In genomic region chr6:36302227-36302976, GRCh38 we compare ENCODE assay signal across 8 cellular contexts. TPM values are rescaled to one million over a fixed set of nuclear protein-coding genes. Genes with fewer than 3 reads are reported as not detected.
DNase-seq lines count a peak whose midpoint lies in the region; ATAC-seq, FAIRE-seq and TF ChIP-seq lines count a peak whose summit lies in the region.

No MANE protein-coding gene starts in this region.

- no peak overlapping the region for H3K4me3 ChIP-seq in K562

- H3K9ac ChIP-seq in K562 (ENCODE audit: insufficient read depth in 1 of 2, low read depth in 2 of 2, low read length in 2 of 2): no peak overlapping the region

- ATAC-seq in HG02759 (IDR thresholded peaks at IDR 0.05; ENCODE audit: unreplicated experiment) (peak; percentile 75), K562 (peak; percentile 98), GM18502 (IDR thresholded peaks at IDR 0.05; ENCODE audit: poor library complexity, unreplicated experiment) (no peak)

- FAIRE-seq in TTC549 (lab: Jason Lieb, UNC): peak; percentile 15
- FAIRE-seq in K562 (lab: Jason Lieb, UNC): peak; percentile 99

- peak; percentile 24; the same call in 1 of the 2 replicates for TF ChIP-seq EP300 in K562 (IDR thresholded peaks at IDR 0.05; ENCODE audit: low read length)

- peak; percentile 83 for DNase-seq in G401 (ENCODE audit: low spot score)
- peak; percentile 79 for DNase-seq in NCI-H2171 (lab: John Stamatoyannopoulos, UW)
- peak; percentile 85 to 97 (median 88) for DNase-seq in K562 (ENCODE audit: extremely low read depth in 1 of 4, low spot score in 3 of 4)
- DNase-seq in iPS DF 4.7 (ENCODE audit: extremely low read depth, low spot score): peak; percentile 97
- DNase-seq in stimulated activated CD4-positive, alpha-beta T cell treated with anti-CD3 and anti-CD28 coated beads, Interleukin-12 subunit alpha, Interleukin-12 subunit beta, amount 100 ng/mL, for 24 hours (ENCODE audit: low read depth in 2 of 2): peak; percentile 85 to 97

- WGBS in K562 (ENCODE audit: insufficient coverage, low coverage, missing lambda C conversion rate): 26% methylated on average over 13 of the region's 13 CpGs

- TF ChIP-seq CTCF in K562 (IDR thresholded peaks at IDR 0.05 in 2 of 3, conservative IDR thresholded peaks at IDR 0.05 in 1 of 3; ENCODE audit: insufficient read depth in 2 of 3, low read depth in 1 of 3, low read length in 3 of 3): peak; percentile 99

- no peak overlapping the region for H3K27ac ChIP-seq in K562 (ENCODE audit: extremely low read depth, low read depth, low read length)

- no peaks in the 10 kb centered on the region for H3K9me1 ChIP-seq in K562 (ENCODE audit: control insufficient read depth, insufficient read depth, low read length)

- peaks cover 6% of the 10 kb centered on the region; the same call in 1 of the 2 replicates for H4K20me1 ChIP-seq in K562 (replicated peaks; ENCODE audit: control insufficient read depth, insufficient read depth, low read length)

- no TSS peak for BruUV-seq in K562 (replicated peaks; lab: Mats Ljungman, UMichigan)

- H3K27me3 ChIP-seq in K562 (ENCODE audit: control insufficient read depth in 2 of 2, insufficient read depth in 2 of 2, low read length in 2 of 2): peaks cover 35 to 57% of the 10 kb centered on the region in 2 experiments

- H3K4me2 ChIP-seq in K562 (ENCODE audit: insufficient read depth, low read length): no peak overlapping the region

- no peak for TF ChIP-seq POLR2A in K562 (conservative IDR thresholded peaks at IDR 0.05)

- CTCF ChIA-PET in K562 (lab: Yijun Ruan, JAX; ENCODE audit: low intra/inter-chr PET ratio): interaction anchor here (0.7 to 3.0 kb wide), 6 partner anchors 32 to 378 kb away, joined by 3 to 45 read pairs (median 3); no protein-coding TSS in a partner anchor

- TF ChIP-seq RAD21 in K562 (CRISPR knock-in tag; conservative IDR thresholded peaks at IDR 0.05 in 1 of 2, IDR thresholded peaks at IDR 0.05 in 1 of 2): peak; percentile 84 to 92

- no peak overlapping the region for H2AFZ ChIP-seq in K562 (ENCODE audit: low read depth, low read length)

- H3K36me3 ChIP-seq in K562 (ENCODE audit: control insufficient read depth, insufficient read depth, low read length): no peaks in the 10 kb centered on the region

- H3K4me1 ChIP-seq in K562 (replicated peaks in 1 of 2; ENCODE audit: control insufficient read depth in 2 of 2, insufficient read depth in 2 of 2, low read length in 2 of 2): no peaks in the 10 kb centered on the region

- no peaks in the 10 kb centered on the region for H3K79me2 ChIP-seq in K562 (ENCODE audit: control insufficient read depth, insufficient read depth, low read length)

- in situ Hi-C loops in G401 (cut with HindIII; ENCODE audit: low sequenced_read_pairs): no loop called here
- in situ Hi-C loops in K562 (cut with MboI): no loop called here

- no peaks in the 10 kb centered on the region for H3K9me3 ChIP-seq in K562 (replicated peaks; ENCODE audit: control insufficient read depth, insufficient read depth, low read depth, low read length)

- POLR2A ChIA-PET in K562 (lab: Yijun Ruan, JAX): interaction anchor here (0.9 to 1.0 kb wide), 3 partner anchors 15 to 31 kb away, joined by 3 to 5 read pairs (median 5); no protein-coding TSS in a partner anchor

- intact Hi-C loops in K562 (cut with micrococcal nuclease): loop anchor here (1.0 to 2.0 kb wide), 3 partner anchors 16 to 275 kb away; partner anchors contain the start of gene MAPK14

TF ChIP-seq in K562, 482 proteins besides CTCF, POLR2A, EP300 and RAD21 (continues in another document):
- TF ChIP-seq TAF15 (IDR thresholded peaks at IDR 0.05; ENCODE audit: low read depth, low read length) (no peak), SMARCA4 (IDR thresholded peaks at IDR 0.05) (no peak), NR2C2 (CRISPR knock-in tag; IDR thresholded peaks at IDR 0.05) (no peak), NR2C2 (tag; IDR thresholded peaks at IDR 0.05) (no peak), EP400 (IDR thresholded peaks at IDR 0.05) (no peak), ZNF551 (CRISPR knock-in tag; IDR thresholded peaks at IDR 0.05) (no peak), FOXA1 (IDR thresholded peaks at IDR 0.05; ENCODE audit: borderline replicate concordance) (no peak), E2F1 (CRISPR knock-in tag; IDR thresholded peaks at IDR 0.05) (no peak), ZNF785 (CRISPR knock-in tag; IDR thresholded peaks at IDR 0.05) (no peak), CREB1 (IDR thresholded peaks at IDR 0.05) (no peak), CREB1 (CRISPR knock-in tag; IDR thresholded peaks at IDR 0.05) (0 out of 2 replicates have a peak, but pooled peaks have one; percentile 25), MTA3 (IDR thresholded peaks at IDR 0.05; ENCODE audit: borderline replicate concordance) (0 out of 2 replicates have a peak, but pooled peaks have one; percentile 46), ETV1 (tag; conservative IDR thresholded peaks at IDR 0.05; ENCODE audit: low read depth) (0 out of 2 replicates have a peak, but pooled peaks have one; percentile 33), JUND (IDR thresholded peaks at IDR 0.05; ENCODE audit: borderline replicate concordance, low read depth, low read length) (peak; percentile 71), JUND (tag; IDR thresholded peaks at IDR 0.05; ENCODE audit: borderline replicate concordance, low read depth, low read length) (no peak; the same call in 2 of the 3 replicates), ZNF165 (CRISPR knock-in tag; IDR thresholded peaks at IDR 0.05; ENCODE audit: borderline replicate concordance) (no peak), HDGF (IDR thresholded peaks at IDR 0.05) (no peak)
- TF ChIP-seq, protein P1, sequence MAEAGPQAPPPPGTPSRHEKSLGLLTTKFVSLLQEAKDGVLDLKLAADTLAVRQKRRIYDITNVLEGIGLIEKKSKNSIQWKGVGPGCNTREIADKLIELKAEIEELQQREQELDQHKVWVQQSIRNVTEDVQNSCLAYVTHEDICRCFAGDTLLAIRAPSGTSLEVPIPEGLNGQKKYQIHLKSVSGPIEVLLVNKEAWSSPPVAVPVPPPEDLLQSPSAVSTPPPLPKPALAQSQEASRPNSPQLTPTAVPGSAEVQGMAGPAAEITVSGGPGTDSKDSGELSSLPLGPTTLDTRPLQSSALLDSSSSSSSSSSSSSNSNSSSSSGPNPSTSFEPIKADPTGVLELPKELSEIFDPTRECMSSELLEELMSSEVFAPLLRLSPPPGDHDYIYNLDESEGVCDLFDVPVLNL (CRISPR knock-in tag; IDR thresholded peaks at IDR 0.05; ENCODE audit: low read depth): no peak

RNA-seq across cellular contexts. Expression of gene PNPLA1, which starts 32.5 kb away (rescaled TPM):
- total RNA-seq in G401 (2014; rRNA removed; shearing (Covaris generic)): not detected in 2 replicates
- not detected in 2 replicates for total RNA-seq in K562 (2011; cell fraction: chromatin; rRNA removed; ENCODE audit: low replicate concordance)
- total RNA-seq in K562 (2011; cell fraction: nucleolus; rRNA removed): 0.17 TPM in 1 of 2 replicates, not detected in the other
- 0.29 TPM in 1 of 2 replicates, not detected in the other for total RNA-seq in K562 (2011; cell fraction: nucleoplasm; rRNA removed)
- total RNA-seq in K562 (2014; rRNA removed): 0.27 TPM in 1 of 2 replicates, not detected in the other
- 0.04 TPM in 1 of 2 replicates, not detected in the other for total RNA-seq in K562 (2014; rRNA removed; fragmentation: Illumina TruSeq; extraction: Trizol)
- total RNA-seq in K562 (2015; rRNA removed; fragmentation: Illumina TruSeq; extraction: Trizol): 0.14 TPM in 1 of 2 replicates, not detected in the other
- total RNA-seq in K562 (2021): 0.11 and 0.13 TPM in 2 replicates
- polyA plus RNA-seq in K562 (2011; rRNA removed): not detected in 2 replicates
- polyA plus RNA-seq in K562 (2011; cell fraction: cytosol; rRNA removed): 0.06 and 0.07 TPM in 2 replicates
- polyA plus RNA-seq in K562 (2011; cell fraction: nucleus; rRNA removed): not detected in 2 replicates
- 0.22 and 2.4 TPM in 2 replicates for polyA plus RNA-seq in K562 (2012)
- polyA plus RNA-seq in K562 (2014; fragmentation: Illumina TruSeq; extraction: Trizol): 0.16 and 0.17 TPM in 2 replicates
- under 1 TPM in 1 of 2 experiments, not detected in 1; 0.08 TPM for polyA plus RNA-seq in K562 (2014; fragmentation: Nextera tagmentation; extraction: Ambion mirVana)
- 0.07 and 0.22 TPM in 2 replicates for polyA plus RNA-seq in K562 (2014; rRNA removed)
- not detected in 2 replicates for polyA minus RNA-seq in K562 (2011; rRNA and poly(A)+ RNA removed)
- not detected in 2 replicates for polyA minus RNA-seq in K562 (2011; cell fraction: cytosol; rRNA and poly(A)+ RNA removed)
- not detected in 2 replicates for polyA minus RNA-seq in K562 (2011; cell fraction: nucleus; rRNA and poly(A)+ RNA removed)

RNA-seq across cellular contexts. Expression of gene BNIP5, which starts 34.3 kb away (rescaled TPM):
- total RNA-seq in G401 (2014; rRNA removed; shearing (Covaris generic)): not detected in 2 replicates
- total RNA-seq in K562 (2011; cell fraction: chromatin; rRNA removed; ENCODE audit: low replicate concordance): not detected in 2 replicates
- not detected in 2 replicates for total RNA-seq in K562 (2011; cell fraction: nucleolus; rRNA removed)
- total RNA-seq in K562 (2011; cell fraction: nucleoplasm; rRNA removed): not detected in 2 replicates
- total RNA-seq in K562 (2014; rRNA removed) (not detected in 2 replicates), K562 (2014; rRNA removed; fragmentation: Illumina TruSeq; extraction: Trizol) (not detected in 2 replicates), K562 (2015; rRNA removed; fragmentation: Illumina TruSeq; extraction: Trizol) (not detected in 2 replicates), K562 (2021) (not detected in 2 replicates)
- polyA plus RNA-seq in K562 (2011; rRNA removed) (not detected in 2 replicates), K562 (2014; fragmentation: Illumina TruSeq; extraction: Trizol) (not detected in 2 replicates), K562 (2014; fragmentation: Nextera tagmentation; extraction: Ambion mirVana) (not detected), K562 (2014; rRNA removed) (not detected in 2 replicates)
- polyA plus RNA-seq in K562 (2011; cell fraction: cytosol; rRNA removed): not detected in 2 replicates
- not detected in 2 replicates for polyA plus RNA-seq in K562 (2011; cell fraction: nucleus; rRNA removed)
- polyA plus RNA-seq in K562 (2012): not detected in 2 replicates
- polyA minus RNA-seq in K562 (2011; rRNA and poly(A)+ RNA removed): not detected in 2 replicates
- not detected in 2 replicates for polyA minus RNA-seq in K562 (2011; cell fraction: cytosol; rRNA and poly(A)+ RNA removed)
- not detected in 2 replicates for polyA minus RNA-seq in K562 (2011; cell fraction: nucleus; rRNA and poly(A)+ RNA removed)
